ENCODE assay signal across 8 cellular contexts in genomic region chr1:96721053-96721381, GRCh38. TPM values are rescaled to one million over a fixed set of nuclear protein-coding genes. Genes with fewer than 3 reads are reported as not detected.
DNase-seq lines count a peak whose midpoint lies in the region; ATAC-seq and TF ChIP-seq lines count a peak whose summit lies in the region.

No MANE protein-coding gene starts in this region.

- H3K9me3 Mint-ChIP-seq in nephron = no peaks in the 10 kb centered on the region

- H3K27ac Mint-ChIP-seq in nephron = peak overlapping the region; percentile 93 to 99 (median 98)

- no peak for TF ChIP-seq CTCF in C4-2B (conservative IDR thresholded peaks at IDR 0.05)
- TF ChIP-seq CTCF in choroid plexus epithelial cell (conservative IDR thresholded peaks at IDR 0.05; ENCODE audit: low read depth, low read length) = no peak
- no peak for TF ChIP-seq CTCF in nephron (IDR thresholded peaks at IDR 0.05; ENCODE audit: unreplicated experiment in 3 of 3)

- peaks cover 19% of the 10 kb centered on the region for H3K4me1 Mint-ChIP-seq in nephron

- no peak for DNase-seq in Jurkat, Clone E6-1 (ENCODE audit: low read depth, low spot score)
- DNase-seq in choroid plexus epithelial cell (ENCODE audit: low read depth) (peak; percentile 50), HPDE6-E6E7 (ENCODE audit: extremely low spot score) (no peak), NCI-H2196 treated with DMSO at 0.1 percent for 48 hours (lab: John Stamatoyannopoulos, UW; ENCODE audit: unreplicated experiment) (no peak)

- H3K27ac ChIP-seq in C4-2B = peak overlapping the region; percentile 93

- peak overlapping the region; percentile 81 for H3K4me3 ChIP-seq in Jurkat, Clone E6-1 (ENCODE audit: low read length)
- H3K4me3 ChIP-seq in choroid plexus epithelial cell (ENCODE audit: low read depth, low read length) = peak overlapping the region; percentile 92

- H3K36me3 Mint-ChIP-seq in nephron (ENCODE audit: low read depth) = peaks cover 31% of the 10 kb centered on the region

- peak; percentile 12 for ATAC-seq in GM21423 (IDR thresholded peaks at IDR 0.05; ENCODE audit: unreplicated experiment)
- ATAC-seq in HG03025 (IDR thresholded peaks at IDR 0.05; ENCODE audit: low FRiP score, unreplicated experiment) = no peak

- H3K4me3 Mint-ChIP-seq in nephron = peak overlapping the region; percentile 96 to 97 (median 96)

- no peaks in the 10 kb centered on the region for H3K27me3 Mint-ChIP-seq in nephron (ENCODE audit: low read depth)

RNA-seq across cellular contexts. Expression of gene PTBP2, which starts 0.6 kb away (rescaled TPM):
- 12.1 TPM for polyA plus RNA-seq in Jurkat, Clone E6-1 (2012; ENCODE audit: insufficient read depth, insufficient read length)
